Comparison of ENCODE assay signal across 1 cellular context in genomic region chr3:114157321-114157720, GRCh38.
TF ChIP-seq lines count a peak whose summit lies in the region.

No MANE protein-coding gene starts in this region.

TF ChIP-seq in GM23338, 12 proteins besides CTCF, POLR2A, EP300 and RAD21:
- TF ChIP-seq, protein P1, sequence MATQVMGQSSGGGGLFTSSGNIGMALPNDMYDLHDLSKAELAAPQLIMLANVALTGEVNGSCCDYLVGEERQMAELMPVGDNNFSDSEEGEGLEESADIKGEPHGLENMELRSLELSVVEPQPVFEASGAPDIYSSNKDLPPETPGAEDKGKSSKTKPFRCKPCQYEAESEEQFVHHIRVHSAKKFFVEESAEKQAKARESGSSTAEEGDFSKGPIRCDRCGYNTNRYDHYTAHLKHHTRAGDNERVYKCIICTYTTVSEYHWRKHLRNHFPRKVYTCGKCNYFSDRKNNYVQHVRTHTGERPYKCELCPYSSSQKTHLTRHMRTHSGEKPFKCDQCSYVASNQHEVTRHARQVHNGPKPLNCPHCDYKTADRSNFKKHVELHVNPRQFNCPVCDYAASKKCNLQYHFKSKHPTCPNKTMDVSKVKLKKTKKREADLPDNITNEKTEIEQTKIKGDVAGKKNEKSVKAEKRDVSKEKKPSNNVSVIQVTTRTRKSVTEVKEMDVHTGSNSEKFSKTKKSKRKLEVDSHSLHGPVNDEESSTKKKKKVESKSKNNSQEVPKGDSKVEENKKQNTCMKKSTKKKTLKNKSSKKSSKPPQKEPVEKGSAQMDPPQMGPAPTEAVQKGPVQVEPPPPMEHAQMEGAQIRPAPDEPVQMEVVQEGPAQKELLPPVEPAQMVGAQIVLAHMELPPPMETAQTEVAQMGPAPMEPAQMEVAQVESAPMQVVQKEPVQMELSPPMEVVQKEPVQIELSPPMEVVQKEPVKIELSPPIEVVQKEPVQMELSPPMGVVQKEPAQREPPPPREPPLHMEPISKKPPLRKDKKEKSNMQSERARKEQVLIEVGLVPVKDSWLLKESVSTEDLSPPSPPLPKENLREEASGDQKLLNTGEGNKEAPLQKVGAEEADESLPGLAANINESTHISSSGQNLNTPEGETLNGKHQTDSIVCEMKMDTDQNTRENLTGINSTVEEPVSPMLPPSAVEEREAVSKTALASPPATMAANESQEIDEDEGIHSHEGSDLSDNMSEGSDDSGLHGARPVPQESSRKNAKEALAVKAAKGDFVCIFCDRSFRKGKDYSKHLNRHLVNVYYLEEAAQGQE (IDR thresholded peaks at IDR 0.05; ENCODE audit: unreplicated experiment), result no peak
- TF ChIP-seq ETS1 (IDR thresholded peaks at IDR 0.05) (no peak), POLR2AphosphoS5 (IDR thresholded peaks at IDR 0.05; ENCODE audit: low read depth) (no peak), NANOG (IDR thresholded peaks at IDR 0.05; ENCODE audit: borderline replicate concordance) (no peak), ZNF114 (CRISPR knock-in tag; IDR thresholded peaks at IDR 0.05) (no peak), JUNB (IDR thresholded peaks at IDR 0.05; ENCODE audit: unreplicated experiment) (no peak), ZNF331 (CRISPR knock-in tag; IDR thresholded peaks at IDR 0.05; ENCODE audit: low read depth) (no peak), STAT1 (IDR thresholded peaks at IDR 0.05; ENCODE audit: unreplicated experiment) (no peak), CREB1 (CRISPR knock-in tag; IDR thresholded peaks at IDR 0.05; ENCODE audit: low read depth) (no peak), EZH2 (IDR thresholded peaks at IDR 0.05; ENCODE audit: low read depth, unreplicated experiment) (no peak), EZH2phosphoT487 (IDR thresholded peaks at IDR 0.05; ENCODE audit: unreplicated experiment) (no peak)
- TF ChIP-seq, protein P2, sequence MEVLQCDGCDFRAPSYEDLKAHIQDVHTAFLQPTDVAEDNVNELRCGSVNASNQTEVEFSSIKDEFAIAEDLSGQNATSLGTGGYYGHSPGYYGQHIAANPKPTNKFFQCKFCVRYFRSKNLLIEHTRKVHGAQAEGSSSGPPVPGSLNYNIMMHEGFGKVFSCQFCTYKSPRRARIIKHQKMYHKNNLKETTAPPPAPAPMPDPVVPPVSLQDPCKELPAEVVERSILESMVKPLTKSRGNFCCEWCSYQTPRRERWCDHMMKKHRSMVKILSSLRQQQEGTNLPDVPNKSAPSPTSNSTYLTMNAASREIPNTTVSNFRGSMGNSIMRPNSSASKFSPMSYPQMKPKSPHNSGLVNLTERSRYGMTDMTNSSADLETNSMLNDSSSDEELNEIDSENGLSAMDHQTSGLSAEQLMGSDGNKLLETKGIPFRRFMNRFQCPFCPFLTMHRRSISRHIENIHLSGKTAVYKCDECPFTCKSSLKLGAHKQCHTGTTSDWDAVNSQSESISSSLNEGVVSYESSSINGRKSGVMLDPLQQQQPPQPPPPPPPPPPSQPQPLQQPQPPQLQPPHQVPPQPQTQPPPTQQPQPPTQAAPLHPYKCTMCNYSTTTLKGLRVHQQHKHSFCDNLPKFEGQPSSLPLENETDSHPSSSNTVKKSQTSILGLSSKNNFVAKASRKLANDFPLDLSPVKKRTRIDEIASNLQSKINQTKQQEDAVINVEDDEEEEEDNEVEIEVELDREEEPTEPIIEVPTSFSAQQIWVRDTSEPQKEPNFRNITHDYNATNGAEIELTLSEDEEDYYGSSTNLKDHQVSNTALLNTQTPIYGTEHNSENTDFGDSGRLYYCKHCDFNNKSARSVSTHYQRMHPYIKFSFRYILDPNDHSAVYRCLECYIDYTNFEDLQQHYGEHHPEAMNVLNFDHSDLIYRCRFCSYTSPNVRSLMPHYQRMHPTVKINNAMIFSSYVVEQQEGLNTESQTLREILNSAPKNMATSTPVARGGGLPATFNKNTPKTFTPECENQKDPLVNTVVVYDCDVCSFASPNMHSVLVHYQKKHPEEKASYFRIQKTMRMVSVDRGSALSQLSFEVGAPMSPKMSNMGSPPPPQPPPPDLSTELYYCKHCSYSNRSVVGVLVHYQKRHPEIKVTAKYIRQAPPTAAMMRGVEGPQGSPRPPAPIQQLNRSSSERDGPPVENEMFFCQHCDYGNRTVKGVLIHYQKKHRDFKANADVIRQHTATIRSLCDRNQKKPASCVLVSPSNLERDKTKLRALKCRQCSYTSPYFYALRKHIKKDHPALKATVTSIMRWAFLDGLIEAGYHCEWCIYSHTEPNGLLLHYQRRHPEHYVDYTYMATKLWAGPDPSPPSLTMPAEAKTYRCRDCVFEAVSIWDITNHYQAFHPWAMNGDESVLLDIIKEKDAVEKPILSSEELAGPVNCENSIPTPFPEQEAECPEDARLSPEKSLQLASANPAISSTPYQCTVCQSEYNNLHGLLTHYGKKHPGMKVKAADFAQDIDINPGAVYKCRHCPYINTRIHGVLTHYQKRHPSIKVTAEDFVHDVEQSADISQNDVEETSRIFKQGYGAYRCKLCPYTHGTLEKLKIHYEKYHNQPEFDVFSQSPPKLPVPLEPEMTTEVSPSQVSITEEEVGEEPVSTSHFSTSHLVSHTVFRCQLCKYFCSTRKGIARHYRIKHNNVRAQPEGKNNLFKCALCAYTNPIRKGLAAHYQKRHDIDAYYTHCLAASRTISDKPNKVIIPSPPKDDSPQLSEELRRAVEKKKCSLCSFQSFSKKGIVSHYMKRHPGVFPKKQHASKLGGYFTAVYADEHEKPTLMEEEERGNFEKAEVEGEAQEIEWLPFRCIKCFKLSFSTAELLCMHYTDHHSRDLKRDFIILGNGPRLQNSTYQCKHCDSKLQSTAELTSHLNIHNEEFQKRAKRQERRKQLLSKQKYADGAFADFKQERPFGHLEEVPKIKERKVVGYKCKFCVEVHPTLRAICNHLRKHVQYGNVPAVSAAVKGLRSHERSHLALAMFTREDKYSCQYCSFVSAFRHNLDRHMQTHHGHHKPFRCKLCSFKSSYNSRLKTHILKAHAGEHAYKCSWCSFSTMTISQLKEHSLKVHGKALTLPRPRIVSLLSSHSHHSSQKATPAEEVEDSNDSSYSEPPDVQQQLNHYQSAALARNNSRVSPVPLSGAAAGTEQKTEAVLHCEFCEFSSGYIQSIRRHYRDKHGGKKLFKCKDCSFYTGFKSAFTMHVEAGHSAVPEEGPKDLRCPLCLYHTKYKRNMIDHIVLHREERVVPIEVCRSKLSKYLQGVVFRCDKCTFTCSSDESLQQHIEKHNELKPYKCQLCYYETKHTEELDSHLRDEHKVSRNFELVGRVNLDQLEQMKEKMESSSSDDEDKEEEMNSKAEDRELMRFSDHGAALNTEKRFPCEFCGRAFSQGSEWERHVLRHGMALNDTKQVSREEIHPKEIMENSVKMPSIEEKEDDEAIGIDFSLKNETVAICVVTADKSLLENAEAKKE (CRISPR knock-in tag; IDR thresholded peaks at IDR 0.05), result no peak
TF ChIP-seq in GM23338: peak in this region for 0.
